In genomic region chr15:64521726-64522164, GRCh38 we compare ENCODE assay signal across 8 cellular contexts.
DNase-seq lines count a peak whose midpoint lies in the region; ATAC-seq and TF ChIP-seq lines count a peak whose summit lies in the region.

No MANE protein-coding gene starts in this region.

- H3K27me3 Mint-ChIP-seq in type B pancreatic cell: no peaks in the 10 kb centered on the region

- no peak for ATAC-seq in GM21360 (IDR thresholded peaks at IDR 0.05; ENCODE audit: unreplicated experiment)
- no peak for ATAC-seq in HG03439 (IDR thresholded peaks at IDR 0.05; ENCODE audit: unreplicated experiment)
- ATAC-seq in GM19397 (IDR thresholded peaks at IDR 0.05; ENCODE audit: unreplicated experiment): no peak

- H3K9me3 Mint-ChIP-seq in type B pancreatic cell: no peaks in the 10 kb centered on the region

- DNase-seq in AG20443 (ENCODE audit: low spot score) (peak; percentile 40), M059J (ENCODE audit: low read depth) (peak; percentile 93), anterior cingulate cortex (lab: John Stamatoyannopoulos, UW) (peak in 41 of 58 donors; percentile 2 to 86 (median 49)), islet precursor cell (peak; percentile 91), type B pancreatic cell (ENCODE audit: extremely low spot score, unreplicated experiment) (no peak)

- H3K4me1 Mint-ChIP-seq in type B pancreatic cell (ENCODE audit: unreplicated experiment): peaks cover 50% of the 10 kb centered on the region

- H3K27ac Mint-ChIP-seq in type B pancreatic cell: peak overlapping the region; percentile 82

- H3K4me3 Mint-ChIP-seq in type B pancreatic cell: peak overlapping the region; percentile 64

- no peak for TF ChIP-seq CTCF in type B pancreatic cell (conservative IDR thresholded peaks at IDR 0.05)

- peaks cover 12% of the 10 kb centered on the region for H3K36me3 Mint-ChIP-seq in type B pancreatic cell
